In the genomic region with DNA sequence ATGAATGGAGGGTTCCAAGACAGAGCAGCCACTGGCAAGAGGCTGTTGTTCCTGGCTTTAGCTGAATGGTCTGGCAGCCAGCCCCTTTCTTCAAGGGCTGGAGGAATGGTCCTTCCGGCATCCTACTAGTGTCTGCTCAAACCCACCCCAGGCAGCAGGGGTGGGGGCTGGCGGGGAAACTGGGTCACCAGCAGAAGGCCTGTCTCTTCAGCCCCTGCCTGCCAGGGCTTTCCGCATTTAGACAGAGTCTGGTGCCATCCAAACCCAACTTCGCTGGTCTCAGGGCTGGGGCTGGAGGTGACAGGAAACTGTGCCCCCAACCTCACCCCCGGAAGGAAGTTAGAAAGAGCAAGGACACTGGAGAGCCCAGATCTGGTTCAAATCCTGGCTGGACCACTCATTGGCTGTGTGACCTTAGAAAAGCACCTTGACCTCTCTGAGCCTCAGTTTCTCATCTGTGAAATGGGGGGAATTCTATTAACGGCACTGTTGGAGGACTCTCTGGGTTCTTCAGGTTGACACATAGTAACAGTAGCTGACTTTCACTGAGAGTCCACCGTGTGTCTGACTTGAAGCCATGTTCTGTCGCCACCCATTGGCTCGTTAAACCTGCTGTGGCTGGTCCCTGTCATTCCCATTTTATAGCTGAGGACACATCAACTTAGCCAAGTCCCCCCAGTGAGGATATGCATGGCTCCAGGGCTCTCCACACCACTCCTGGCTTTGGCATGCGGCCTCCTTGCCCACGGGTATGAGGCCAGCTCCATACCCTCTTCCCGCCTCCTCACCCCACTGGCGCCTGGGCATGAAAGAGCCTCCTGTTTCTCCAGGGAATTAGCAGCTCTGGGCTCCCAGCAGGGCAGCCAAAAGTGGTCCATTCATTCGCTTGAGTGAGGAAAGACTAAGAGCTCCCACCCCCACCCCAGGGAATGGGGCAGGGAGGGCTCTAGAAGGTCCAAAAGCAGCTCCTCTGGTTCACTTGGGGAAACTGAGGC, we compare ENCODE assay signal across 31 cellular contexts. TPM values are rescaled to one million over a fixed set of nuclear protein-coding genes. Genes with fewer than 3 reads are reported as not detected.
A peak's percentile ranks its signal among the peaks of the same experiment; 100 is the strongest.
DNase-seq lines count a peak whose midpoint lies in the region; ATAC-seq, FAIRE-seq and TF ChIP-seq lines count a peak whose summit lies in the region.
"Had no signal": no experiment of that assay in that cellular context is flagged by ENCODE, and none has a peak within 500 bp of the region (broad histone marks: within the 10 kb centered on the region; RNA-seq: fewer than 3 reads in every experiment).

No MANE protein-coding gene starts in this region.

- H3K4me1 Mint-ChIP-seq in neural crest cell: peaks cover 23% of the 10 kb centered on the region

- in situ Hi-C loops in HepG2 (cut with HindIII; ENCODE audit: extremely low pct_ligation_motif_present, low pct_unique_long_range_greater_than_20kb): no loop called here

- ATAC-seq in HepG2: no peak
- no peak for ATAC-seq in right lobe of liver
- no peak for ATAC-seq in HG03565 (IDR thresholded peaks at IDR 0.05; ENCODE audit: unreplicated experiment)
- ATAC-seq: body of pancreas, foreskin keratinocyte, natural killer cell, upper lobe of right lung had no signal

- no peak for TF ChIP-seq RAD21 in HepG2 (CRISPR knock-in tag; IDR thresholded peaks at IDR 0.05)

- no peak overlapping the region for H3K4me2 ChIP-seq in HepG2 (ENCODE audit: low read depth, low read length)

- H3K27me3 ChIP-seq in HepG2 (ENCODE audit: control insufficient read depth in 1 of 2, insufficient read depth in 2 of 2, low read length in 2 of 2) (peaks cover 3 to 11% of the 10 kb centered on the region in 2 experiments; a peak in 2 of 5 replicates), right lobe of liver (no peaks in the 10 kb centered on the region)
- H3K27me3 ChIP-seq: foreskin keratinocyte, upper lobe of right lung had no signal

- TF ChIP-seq POLR2A in HepG2 (IDR thresholded peaks at IDR 0.05; ENCODE audit: insufficient read depth in 1 of 2, low read depth in 2 of 2, low read length in 2 of 2): no peak
- TF ChIP-seq POLR2A in right lobe of liver (IDR thresholded peaks at IDR 0.05): no peak
- TF ChIP-seq POLR2A in H54 (IDR thresholded peaks at IDR 0.05; ENCODE audit: low read depth, low read length): no peak

- H3K4me3 ChIP-seq in HepG2 (replicated peaks in 1 of 3; ENCODE audit: insufficient read depth in 1 of 3, low read depth in 2 of 3, low read length in 3 of 3): no peak overlapping the region
- H3K4me3 ChIP-seq in right lobe of liver: no peak overlapping the region
- H3K4me3 ChIP-seq: body of pancreas, left ventricle myocardium inferior, prostate gland, upper lobe of right lung had no signal

- TF ChIP-seq CTCF in HepG2 (CRISPR knock-in tag; IDR thresholded peaks at IDR 0.05): no peak
- TF ChIP-seq CTCF in right lobe of liver (IDR thresholded peaks at IDR 0.05): no peak
- TF ChIP-seq CTCF in neural crest cell (conservative IDR thresholded peaks at IDR 0.05): no peak

- H3K79me2 ChIP-seq in HepG2 (ENCODE audit: insufficient read depth, low read length): peaks cover 19% of the 10 kb centered on the region

- H3K9me3 Mint-ChIP-seq in neural crest cell: no peaks in the 10 kb centered on the region

- no peak overlapping the region for H2AFZ ChIP-seq in HepG2 (ENCODE audit: low read length)

- H4K20me1 ChIP-seq in HepG2 (ENCODE audit: insufficient read depth, low read length): no peaks in the 10 kb centered on the region

- H3K4me1 ChIP-seq in HepG2 (ENCODE audit: insufficient read depth, low read length): peaks cover 13% of the 10 kb centered on the region
- peaks cover 0 to 10% (median 1%) of the 10 kb centered on the region in 4 donors for H3K4me1 ChIP-seq in right lobe of liver
- H3K4me1 ChIP-seq: foreskin keratinocyte had no signal

- H3K27ac ChIP-seq in HepG2 (ENCODE audit: extremely low read length, insufficient read depth, low read length) (no peak overlapping the region), right lobe of liver (no peak overlapping the region)
- H3K27ac ChIP-seq: body of pancreas, foreskin keratinocyte, left ventricle myocardium inferior, prostate gland, upper lobe of right lung, WERI-Rb-1 had no signal

- 0 out of 5 replicates have a peak, but pooled peaks cover 0 to 5% of the 10 kb centered on the region in 2 experiments for H3K36me3 ChIP-seq in HepG2 (replicated peaks in 1 of 2; ENCODE audit: control insufficient read depth in 1 of 2, insufficient read depth in 2 of 2, low read length in 2 of 2)
- no peaks in the 10 kb centered on the region for H3K36me3 ChIP-seq in right lobe of liver
- H3K36me3 ChIP-seq: prostate gland, upper lobe of right lung had no signal

- DNase-seq in HepG2 (ENCODE audit: low spot score): no peak
- DNase-seq in right lobe of liver: no peak
- DNase-seq in cerebellum (ENCODE audit: low spot score): peak; percentile 31
- DNase-seq in neural crest cell (ENCODE audit: low read depth, low spot score): no peak
- DNase-seq in NCI-H1694 (lab: John Stamatoyannopoulos, UW): no peak
- no peak for DNase-seq in cortex of kidney (lab: John Stamatoyannopoulos, UW)
- no peak for DNase-seq in H54 (ENCODE audit: insufficient read length, low spot score)
- DNase-seq: activated CD4-positive, alpha-beta T cell treated with anti-CD3 and anti-CD28 coated beads, Interleukin-2, amount 50 U/mL, for 48 hours; activated effector memory CD4-positive, alpha-beta T cell treated with Interleukin-2 at 50 U/mL for 16 hours; body of pancreas; Caco-2; DMS79; effector memory CD4-positive, alpha-beta T cell; foreskin keratinocyte; GOT3; IMR-90; left ventricle myocardium inferior; natural killer cell; NCI-H1105; NCI-H2029; NCI-H2227 treated with DMSO at 0.1 percent for 48 hours; NCI-H748 treated with DMSO at 0.1 percent for 48 hours; OCI-M1; stimulated activated CD8-positive, alpha-beta memory T cell treated with anti-CD3 and anti-CD28 coated beads, Interleukin-4, amount 100 ng/mL, for 48 hours; upper lobe of right lung; WERI-Rb-1 had no signal

- FAIRE-seq in HepG2 (lab: Jason Lieb, UNC) (no peak), H54 (lab: Jason Lieb, UNC) (no peak)
- FAIRE-seq: islet of Langerhans had no signal

- peaks cover 47% of the 10 kb centered on the region for H3K27me3 Mint-ChIP-seq in neural crest cell (ENCODE audit: low read depth)

- CTCF ChIA-PET in HepG2 (lab: Yijun Ruan, JAX; ENCODE audit: low intra/inter-chr PET ratio, low total read pairs): no interaction called here

- no peak overlapping the region for H3K27ac Mint-ChIP-seq in neural crest cell (ENCODE audit: unreplicated experiment)
- H3K27ac Mint-ChIP-seq: B cell had no signal

- no peaks in the 10 kb centered on the region for H3K9me3 ChIP-seq in HepG2 (ENCODE audit: low read length)
- H3K9me3 ChIP-seq in right lobe of liver: no peaks in the 10 kb centered on the region
- H3K9me3 ChIP-seq: body of pancreas, Caco-2, left ventricle myocardium inferior, prostate gland, upper lobe of right lung had no signal

- POLR2A ChIA-PET in HepG2 (lab: Yijun Ruan, JAX): interaction anchor here (0.6 kb wide), 1 partner anchor 14 kb away, joined by 3 read pairs; no protein-coding TSS in a partner anchor

- TF ChIP-seq EP300 in HepG2 (IDR thresholded peaks at IDR 0.05; ENCODE audit: low read depth in 2 of 2, low read length in 2 of 2): no peak
- TF ChIP-seq EP300 in HepG2 (CRISPR knock-in tag; IDR thresholded peaks at IDR 0.05; ENCODE audit: borderline replicate concordance): no peak

- H3K36me3 Mint-ChIP-seq in neural crest cell (ENCODE audit: low read depth): no peaks in the 10 kb centered on the region
- H3K36me3 Mint-ChIP-seq: natural killer cell had no signal

- BruUV-seq in HepG2 (replicated peaks; lab: Mats Ljungman, UMichigan): no TSS peak

- intact Hi-C loops in HepG2 (cut with micrococcal nuclease; ENCODE audit: unreplicated experiment) (no loop called here), right lobe of liver (cut with DNase I) (no loop called here)

- peak overlapping the region; percentile 64 for H3K4me3 Mint-ChIP-seq in neural crest cell

- WGBS in HepG2 (ENCODE audit: low lambda C conversion rate): 13% methylated on average over 7 of the region's 14 CpGs
- 54% methylated on average over 9 of the region's 14 CpGs for WGBS in right lobe of liver (ENCODE audit: insufficient coverage, low coverage, low lambda C conversion rate, missing lambda C conversion rate)

- no peak overlapping the region for H3K9ac ChIP-seq in HepG2 (ENCODE audit: insufficient read depth, low read depth, low read length)

RNA-seq across cellular contexts. Expression of gene NR2C2AP, which starts 2.5 kb away (rescaled TPM):
- total RNA-seq in HepG2 (2016; rRNA removed; fragmentation: Illumina TruSeq; extraction: Trizol) (25.5 and 26.8 TPM in 2 replicates), right lobe of liver (10 to 100 TPM in 1 of 6 experiments, 1 to 10 TPM in 5; 2.6 to 11.3 (median 5.4) TPM), cerebellum (5.4 TPM), neural crest cell (17.6 and 18.6 TPM in 2 replicates)
- total RNA-seq in HepG2 (2016; cell fraction: cytosol; rRNA removed; fragmentation: Illumina TruSeq; extraction: Trizol; ENCODE audit: low read depth): 14.8 and 22.9 TPM in 2 replicates
- 23.5 and 26.0 TPM in 2 replicates for total RNA-seq in HepG2 (2016; cell fraction: insoluble cytoplasmic fraction; rRNA removed; fragmentation: Illumina TruSeq; extraction: Trizol)
- 19.1 and 21.5 TPM in 2 replicates for total RNA-seq in HepG2 (2016; cell fraction: membrane; rRNA removed; fragmentation: Illumina TruSeq; extraction: Trizol)
- total RNA-seq in HepG2 (2016; cell fraction: nucleus; rRNA removed; fragmentation: Illumina TruSeq; extraction: Trizol): 19.4 and 19.6 TPM in 2 replicates
- polyA plus RNA-seq in HepG2 (2011; rRNA removed): 12.2 and 13.8 TPM in 2 replicates
- polyA plus RNA-seq in HepG2 (2011; cell fraction: cytosol; rRNA removed): 10.6 and 11.8 TPM in 2 replicates
- 17.7 and 18.2 TPM in 2 replicates for polyA plus RNA-seq in HepG2 (2011; cell fraction: nucleus; rRNA removed)
- polyA plus RNA-seq in HepG2 (2012): 9.3 and 13.3 TPM in 2 replicates
- 5.7 and 6.8 TPM in 2 replicates for polyA plus RNA-seq in HepG2 (2016; cell fraction: cytosol; fragmentation: Illumina TruSeq; extraction: Trizol; ENCODE audit: low read depth)
- polyA plus RNA-seq in HepG2 (2016; cell fraction: insoluble cytoplasmic fraction; fragmentation: Illumina TruSeq; extraction: Trizol; ENCODE audit: low read depth): 19.7 and 21.9 TPM in 2 replicates
- polyA plus RNA-seq in HepG2 (2016; cell fraction: membrane; fragmentation: Illumina TruSeq; extraction: Trizol; ENCODE audit: low read depth): 7.9 and 11.8 TPM in 2 replicates
- 34.7 and 38.0 TPM in 2 replicates for polyA plus RNA-seq in HepG2 (2016; cell fraction: nucleus; fragmentation: Illumina TruSeq; extraction: Trizol; ENCODE audit: insufficient read depth, low read depth)
- polyA minus RNA-seq in HepG2 (2011; rRNA and poly(A)+ RNA removed; ENCODE audit: low replicate concordance): 7.3 and 22.9 TPM in 2 replicates
- 3.9 and 4.2 TPM in 2 replicates for polyA minus RNA-seq in HepG2 (2011; cell fraction: cytosol; rRNA and poly(A)+ RNA removed)
- polyA minus RNA-seq in HepG2 (2011; cell fraction: nucleus; rRNA and poly(A)+ RNA removed): 3.6 and 4.0 TPM in 2 replicates

RNA-seq across cellular contexts. Expression of gene NCAN, which starts 6.0 kb away (rescaled TPM):
- total RNA-seq in HepG2 (2016; rRNA removed; fragmentation: Illumina TruSeq; extraction: Trizol) (not detected in 2 replicates), right lobe of liver (under 1 TPM in 4 of 6 experiments, not detected in 2; 0.04 to 0.07 (median 0.06) TPM), cerebellum (85.3 TPM), neural crest cell (12.3 and 13.8 TPM in 2 replicates)
- not detected in 2 replicates for total RNA-seq in HepG2 (2016; cell fraction: cytosol; rRNA removed; fragmentation: Illumina TruSeq; extraction: Trizol; ENCODE audit: low read depth)
- 0.06 TPM in 1 of 2 replicates, not detected in the other for total RNA-seq in HepG2 (2016; cell fraction: insoluble cytoplasmic fraction; rRNA removed; fragmentation: Illumina TruSeq; extraction: Trizol)
- total RNA-seq in HepG2 (2016; cell fraction: membrane; rRNA removed; fragmentation: Illumina TruSeq; extraction: Trizol): not detected in 2 replicates
- total RNA-seq in HepG2 (2016; cell fraction: nucleus; rRNA removed; fragmentation: Illumina TruSeq; extraction: Trizol): not detected in 2 replicates
- polyA plus RNA-seq in HepG2 (2011; rRNA removed): 0.05 TPM in 1 of 2 replicates, not detected in the other
- 0.03 TPM in 2 replicates for polyA plus RNA-seq in HepG2 (2011; cell fraction: cytosol; rRNA removed)
- polyA plus RNA-seq in HepG2 (2011; cell fraction: nucleus; rRNA removed): 0.03 and 0.05 TPM in 2 replicates
- 0.04 TPM in 1 of 2 replicates, not detected in the other for polyA plus RNA-seq in HepG2 (2012)
- not detected in 2 replicates for polyA plus RNA-seq in HepG2 (2016; cell fraction: cytosol; fragmentation: Illumina TruSeq; extraction: Trizol; ENCODE audit: low read depth)
- 0.05 TPM in 1 of 2 replicates, not detected in the other for polyA plus RNA-seq in HepG2 (2016; cell fraction: insoluble cytoplasmic fraction; fragmentation: Illumina TruSeq; extraction: Trizol; ENCODE audit: low read depth)
- polyA plus RNA-seq in HepG2 (2016; cell fraction: membrane; fragmentation: Illumina TruSeq; extraction: Trizol; ENCODE audit: low read depth): not detected in 2 replicates
- 0.19 TPM in 1 of 2 replicates, not detected in the other for polyA plus RNA-seq in HepG2 (2016; cell fraction: nucleus; fragmentation: Illumina TruSeq; extraction: Trizol; ENCODE audit: insufficient read depth, low read depth)
- 0.09 TPM in 1 of 2 replicates, not detected in the other for polyA minus RNA-seq in HepG2 (2011; rRNA and poly(A)+ RNA removed; ENCODE audit: low replicate concordance)
- polyA minus RNA-seq in HepG2 (2011; cell fraction: cytosol; rRNA and poly(A)+ RNA removed): not detected in 2 replicates
- 0.12 TPM in 1 of 2 replicates, not detected in the other for polyA minus RNA-seq in HepG2 (2011; cell fraction: nucleus; rRNA and poly(A)+ RNA removed)
- total RNA-seq: A172, B cell, body of pancreas, Caco-2, foreskin keratinocyte, IMR-90, left ventricle myocardium inferior, natural killer cell, upper lobe of right lung had no signal
- polyA plus RNA-seq: foreskin keratinocyte, IMR-90 had no signal

RNA-seq across cellular contexts. Expression of gene RFXANK, which starts 13.7 kb away (rescaled TPM):
- total RNA-seq in HepG2 (2016; rRNA removed; fragmentation: Illumina TruSeq; extraction: Trizol) (80.7 and 83.1 TPM in 2 replicates), right lobe of liver (10 to 100 TPM; 13.8 to 21.2 (median 17.3) TPM), cerebellum (16.8 TPM), neural crest cell (107 and 111 TPM in 2 replicates)
- 25.6 and 30.2 TPM in 2 replicates for total RNA-seq in HepG2 (2016; cell fraction: cytosol; rRNA removed; fragmentation: Illumina TruSeq; extraction: Trizol; ENCODE audit: low read depth)
- 80.2 and 88.4 TPM in 2 replicates for total RNA-seq in HepG2 (2016; cell fraction: insoluble cytoplasmic fraction; rRNA removed; fragmentation: Illumina TruSeq; extraction: Trizol)
- 35.6 and 40.8 TPM in 2 replicates for total RNA-seq in HepG2 (2016; cell fraction: membrane; rRNA removed; fragmentation: Illumina TruSeq; extraction: Trizol)
- 38.1 and 49.9 TPM in 2 replicates for total RNA-seq in HepG2 (2016; cell fraction: nucleus; rRNA removed; fragmentation: Illumina TruSeq; extraction: Trizol)
- 49.9 and 56.1 TPM in 2 replicates for polyA plus RNA-seq in HepG2 (2011; rRNA removed)
- polyA plus RNA-seq in HepG2 (2011; cell fraction: cytosol; rRNA removed): 34.1 and 52.6 TPM in 2 replicates
- polyA plus RNA-seq in HepG2 (2011; cell fraction: nucleus; rRNA removed): 142 and 154 TPM in 2 replicates
- 34.7 and 59.7 TPM in 2 replicates for polyA plus RNA-seq in HepG2 (2012)
- 20.9 and 21.7 TPM in 2 replicates for polyA plus RNA-seq in HepG2 (2016; cell fraction: cytosol; fragmentation: Illumina TruSeq; extraction: Trizol; ENCODE audit: low read depth)
- 76.4 and 82.0 TPM in 2 replicates for polyA plus RNA-seq in HepG2 (2016; cell fraction: insoluble cytoplasmic fraction; fragmentation: Illumina TruSeq; extraction: Trizol; ENCODE audit: low read depth)
- 22.9 and 31.4 TPM in 2 replicates for polyA plus RNA-seq in HepG2 (2016; cell fraction: membrane; fragmentation: Illumina TruSeq; extraction: Trizol; ENCODE audit: low read depth)
- 69.3 and 92.4 TPM in 2 replicates for polyA plus RNA-seq in HepG2 (2016; cell fraction: nucleus; fragmentation: Illumina TruSeq; extraction: Trizol; ENCODE audit: insufficient read depth, low read depth)
- 45.6 and 94.4 TPM in 2 replicates for polyA minus RNA-seq in HepG2 (2011; rRNA and poly(A)+ RNA removed; ENCODE audit: low replicate concordance)
- polyA minus RNA-seq in HepG2 (2011; cell fraction: cytosol; rRNA and poly(A)+ RNA removed): 17.8 and 18.0 TPM in 2 replicates
- polyA minus RNA-seq in HepG2 (2011; cell fraction: nucleus; rRNA and poly(A)+ RNA removed): 29.1 and 32.6 TPM in 2 replicates

RNA-seq across cellular contexts. Expression of gene BORCS8, which starts 13.8 kb away (rescaled TPM):
- total RNA-seq in HepG2 (2016; rRNA removed; fragmentation: Illumina TruSeq; extraction: Trizol) (13.3 and 16.8 TPM in 2 replicates), right lobe of liver (10 to 100 TPM in 3 of 6 experiments, 1 to 10 TPM in 3; 6.0 to 12.2 (median 9.8) TPM), cerebellum (10.0 TPM), neural crest cell (23.6 and 28.0 TPM in 2 replicates)
- 5.8 and 6.2 TPM in 2 replicates for total RNA-seq in HepG2 (2016; cell fraction: cytosol; rRNA removed; fragmentation: Illumina TruSeq; extraction: Trizol; ENCODE audit: low read depth)
- total RNA-seq in HepG2 (2016; cell fraction: insoluble cytoplasmic fraction; rRNA removed; fragmentation: Illumina TruSeq; extraction: Trizol): 10.7 and 12.4 TPM in 2 replicates
- total RNA-seq in HepG2 (2016; cell fraction: membrane; rRNA removed; fragmentation: Illumina TruSeq; extraction: Trizol): 9.4 and 12.2 TPM in 2 replicates
- 7.5 TPM in 2 replicates for total RNA-seq in HepG2 (2016; cell fraction: nucleus; rRNA removed; fragmentation: Illumina TruSeq; extraction: Trizol)
- 9.6 and 9.9 TPM in 2 replicates for polyA plus RNA-seq in HepG2 (2011; rRNA removed)
- 5.5 and 9.4 TPM in 2 replicates for polyA plus RNA-seq in HepG2 (2011; cell fraction: cytosol; rRNA removed)
- 19.1 and 20.9 TPM in 2 replicates for polyA plus RNA-seq in HepG2 (2011; cell fraction: nucleus; rRNA removed)
- 5.3 and 5.7 TPM in 2 replicates for polyA plus RNA-seq in HepG2 (2012)
- polyA plus RNA-seq in HepG2 (2016; cell fraction: cytosol; fragmentation: Illumina TruSeq; extraction: Trizol; ENCODE audit: low read depth): 6.8 and 7.0 TPM in 2 replicates
- 16.4 and 17.7 TPM in 2 replicates for polyA plus RNA-seq in HepG2 (2016; cell fraction: insoluble cytoplasmic fraction; fragmentation: Illumina TruSeq; extraction: Trizol; ENCODE audit: low read depth)
- 10.7 and 11.7 TPM in 2 replicates for polyA plus RNA-seq in HepG2 (2016; cell fraction: membrane; fragmentation: Illumina TruSeq; extraction: Trizol; ENCODE audit: low read depth)
- 17.6 and 20.8 TPM in 2 replicates for polyA plus RNA-seq in HepG2 (2016; cell fraction: nucleus; fragmentation: Illumina TruSeq; extraction: Trizol; ENCODE audit: insufficient read depth, low read depth)
- 13.1 and 33.4 TPM in 2 replicates for polyA minus RNA-seq in HepG2 (2011; rRNA and poly(A)+ RNA removed; ENCODE audit: low replicate concordance)
- 2.3 and 3.9 TPM in 2 replicates for polyA minus RNA-seq in HepG2 (2011; cell fraction: cytosol; rRNA and poly(A)+ RNA removed)
- 6.1 and 9.5 TPM in 2 replicates for polyA minus RNA-seq in HepG2 (2011; cell fraction: nucleus; rRNA and poly(A)+ RNA removed)

RNA-seq across cellular contexts. Expression of gene MEF2B, which starts 35.6 kb away (rescaled TPM):
- total RNA-seq in HepG2 (2016; rRNA removed; fragmentation: Illumina TruSeq; extraction: Trizol) (0.44 and 1.2 TPM in 2 replicates), right lobe of liver (1 to 10 TPM in 2 of 6 experiments, under 1 TPM in 2, not detected in 2; 0.24 to 2.1 (median 0.97) TPM), cerebellum (0.27 TPM), neural crest cell (1.4 and 1.5 TPM in 2 replicates)
- total RNA-seq in HepG2 (2016; cell fraction: cytosol; rRNA removed; fragmentation: Illumina TruSeq; extraction: Trizol; ENCODE audit: low read depth): 0.81 and 1.1 TPM in 2 replicates
- 0.41 TPM in 1 of 2 replicates, not detected in the other for total RNA-seq in HepG2 (2016; cell fraction: insoluble cytoplasmic fraction; rRNA removed; fragmentation: Illumina TruSeq; extraction: Trizol)
- 0.46 and 1.8 TPM in 2 replicates for total RNA-seq in HepG2 (2016; cell fraction: membrane; rRNA removed; fragmentation: Illumina TruSeq; extraction: Trizol)
- 0.81 and 1.6 TPM in 2 replicates for total RNA-seq in HepG2 (2016; cell fraction: nucleus; rRNA removed; fragmentation: Illumina TruSeq; extraction: Trizol)
- polyA plus RNA-seq in HepG2 (2011; rRNA removed): 1.7 and 2.3 TPM in 2 replicates
- polyA plus RNA-seq in HepG2 (2011; cell fraction: cytosol; rRNA removed): 2.1 and 2.9 TPM in 2 replicates
- 4.0 and 4.5 TPM in 2 replicates for polyA plus RNA-seq in HepG2 (2011; cell fraction: nucleus; rRNA removed)
- 2.2 and 4.4 TPM in 2 replicates for polyA plus RNA-seq in HepG2 (2012)
- 0.86 and 1.1 TPM in 2 replicates for polyA plus RNA-seq in HepG2 (2016; cell fraction: cytosol; fragmentation: Illumina TruSeq; extraction: Trizol; ENCODE audit: low read depth)
- 0.42 and 1.8 TPM in 2 replicates for polyA plus RNA-seq in HepG2 (2016; cell fraction: insoluble cytoplasmic fraction; fragmentation: Illumina TruSeq; extraction: Trizol; ENCODE audit: low read depth)
- 0.38 and 1.1 TPM in 2 replicates for polyA plus RNA-seq in HepG2 (2016; cell fraction: membrane; fragmentation: Illumina TruSeq; extraction: Trizol; ENCODE audit: low read depth)
- 2.1 and 3.9 TPM in 2 replicates for polyA plus RNA-seq in HepG2 (2016; cell fraction: nucleus; fragmentation: Illumina TruSeq; extraction: Trizol; ENCODE audit: insufficient read depth, low read depth)
- 0.33 and 1.1 TPM in 2 replicates for polyA minus RNA-seq in HepG2 (2011; rRNA and poly(A)+ RNA removed; ENCODE audit: low replicate concordance)
- polyA minus RNA-seq in HepG2 (2011; cell fraction: cytosol; rRNA and poly(A)+ RNA removed): 1.2 TPM in 1 of 2 replicates, not detected in the other
- polyA minus RNA-seq in HepG2 (2011; cell fraction: nucleus; rRNA and poly(A)+ RNA removed): 1.4 and 2.0 TPM in 2 replicates
- total RNA-seq: A172, body of pancreas, prostate gland had no signal

Comparison
In these comparisons a context has a peak if more than half of its experiments do, and no peak if none do; other contexts are left out.
1. RNA of gene NCAN, which starts 6.0 kb away (total RNA-seq): 85.3 TPM in cerebellum (single experiment) and 12.3 to 13.8 TPM in neural crest cell; 0.04 to 0.07 TPM in right lobe of liver and 0.06 TPM in HepG2; every median in the first group is over 10 times any median in the second.